13 cellular contexts compared by ENCODE assay signal in the genomic region with DNA sequence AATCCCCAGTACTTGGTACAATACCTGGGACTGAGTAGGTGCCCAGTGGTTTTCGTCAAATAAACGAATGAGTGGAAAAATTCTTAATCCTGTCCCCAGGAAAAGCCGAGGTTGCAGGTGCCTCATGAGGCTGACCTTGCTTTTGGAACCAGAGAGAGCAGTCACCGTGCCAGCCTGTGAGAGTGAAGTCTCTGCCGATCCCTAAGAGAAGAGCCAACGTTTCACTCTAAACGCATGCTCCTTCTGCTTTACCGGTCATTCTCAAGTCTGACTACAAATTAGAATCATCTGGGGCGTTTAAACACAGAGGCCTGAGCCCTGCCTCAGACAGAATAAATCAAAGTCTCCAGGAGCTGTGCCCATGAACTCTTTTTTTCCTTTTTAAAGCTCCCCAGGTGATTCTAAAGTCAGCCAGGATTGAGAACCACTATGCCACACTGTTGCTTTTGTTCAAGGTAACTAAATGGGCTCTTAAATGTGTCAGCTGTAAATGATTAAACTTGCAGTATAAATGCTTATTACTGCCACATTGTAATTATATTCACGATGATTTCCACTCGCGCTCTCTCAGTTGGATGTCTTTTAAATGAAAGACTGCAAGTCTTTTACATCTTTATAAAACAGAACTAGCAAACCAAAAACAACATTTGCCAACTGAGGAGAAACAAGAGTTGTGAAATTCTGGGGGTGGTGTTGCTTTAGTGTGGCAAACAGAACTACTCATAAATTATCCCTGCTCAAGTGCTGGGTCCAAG. TPM values are rescaled to one million over a fixed set of nuclear protein-coding genes. Genes with fewer than 3 reads are reported as not detected.
DNase-seq lines count a peak whose midpoint lies in the region; ATAC-seq and TF ChIP-seq lines count a peak whose summit lies in the region.
"Had no signal": no experiment of that assay in that cellular context is flagged by ENCODE, and none has a peak within 500 bp of the region (broad histone marks: within the 10 kb centered on the region; RNA-seq: fewer than 3 reads in every experiment).

No MANE protein-coding gene starts in this region.

- H3K4me3 ChIP-seq in suprapubic skin, result no peak overlapping the region
- no peak overlapping the region for H3K4me3 ChIP-seq in tibial artery
- H3K4me3 ChIP-seq: PC-9 had no signal

- H3K27ac Mint-ChIP-seq in natural killer cell treated with Interleukin-12 subunit alpha and Interleukin-12 subunit beta and Interleukin-15 and Interleukin-18, amount 100 ng/mL, for 72 hours, result no peak overlapping the region
- H3K27ac Mint-ChIP-seq: activated naive CD8-positive, alpha-beta T cell had no signal

- H3K36me3 ChIP-seq in suprapubic skin, result peaks cover 53% of the 10 kb centered on the region
- peaks cover 24 to 72% (median 39%) of the 10 kb centered on the region in 3 donors for H3K36me3 ChIP-seq in tibial artery

- ATAC-seq in Right ventricle myocardium inferior, result peak; percentile 58
- no peak for ATAC-seq in natural killer cell treated with Interleukin-12 subunit alpha and Interleukin-12 subunit beta and Interleukin-15 and Interleukin-18, amount 100 ng/mL, for 72 hours

- peaks cover 0 to 12% of the 10 kb centered on the region in 2 donors for H3K4me1 Mint-ChIP-seq in natural killer cell treated with Interleukin-12 subunit alpha and Interleukin-12 subunit beta and Interleukin-15 and Interleukin-18, amount 100 ng/mL, for 72 hours (ENCODE audit: low read depth in 2 of 2)

- peaks cover 14% of the 10 kb centered on the region for H3K4me1 ChIP-seq in suprapubic skin
- peaks cover 0 to 9% (median 7%) of the 10 kb centered on the region in 4 donors for H3K4me1 ChIP-seq in tibial artery

- H3K27ac ChIP-seq in suprapubic skin, result peak overlapping the region; percentile 58
- peak overlapping the region in 1 of 2 donors; percentile 34 for H3K27ac ChIP-seq in tibial artery
- H3K27ac ChIP-seq: PC-9 had no signal

- DNase-seq in Right ventricle myocardium inferior (ENCODE audit: missing footprints) (no peak), cardiac septum (ENCODE audit: low spot score) (no peak), NOMO-1 treated with dmso at 0.1 percent for 144 hours (lab: John Stamatoyannopoulos, UW; ENCODE audit: unreplicated experiment) (peak; percentile 15), islet precursor cell (peak; percentile 41), suprapubic skin (ENCODE audit: low spot score in 2 of 2) (no peak), HuH-7.5 (ENCODE audit: low spot score) (no peak), tibial artery (no peak)
- no peak for DNase-seq in natural killer cell treated with Interleukin-12 subunit alpha and Interleukin-12 subunit beta and Interleukin-15 and Interleukin-18, amount 100 ng/mL, for 72 hours (ENCODE audit: low spot score)
- DNase-seq: KBM-7; NCI-H2171 treated with DMSO at 0.1 percent for 48 hours; PC-9; stimulated activated CD4-positive, alpha-beta T cell treated with anti-CD3 and anti-CD28 coated beads, Interleukin-12 subunit alpha, Interleukin-12 subunit beta, amount 100 ng/mL, for 4 hours had no signal

- H3K27me3 ChIP-seq in suprapubic skin, result no peaks in the 10 kb centered on the region
- H3K27me3 ChIP-seq in tibial artery, result no peaks in the 10 kb centered on the region

- 58% methylated on average over 12 of the region's 12 CpGs for WGBS in suprapubic skin

- intact Hi-C loops in Right ventricle myocardium inferior (cut with DNase I) (no loop called here), cardiac septum (cut with DNase I) (no loop called here), tibial artery (cut with DNase I; ENCODE audit: low total_unique reads) (no loop called here)

- TF ChIP-seq CTCF in suprapubic skin (IDR thresholded peaks at IDR 0.05), result no peak
- no peak for TF ChIP-seq CTCF in tibial artery (IDR thresholded peaks at IDR 0.05)

- TF ChIP-seq EP300 in suprapubic skin (IDR thresholded peaks at IDR 0.05), result no peak

- no peak for TF ChIP-seq POLR2A in suprapubic skin (IDR thresholded peaks at IDR 0.05)

- H3K9me3 ChIP-seq in suprapubic skin (no peaks in the 10 kb centered on the region), tibial artery (no peaks in the 10 kb centered on the region)

- H3K9me3 Mint-ChIP-seq in natural killer cell treated with Interleukin-12 subunit alpha and Interleukin-12 subunit beta and Interleukin-15 and Interleukin-18, amount 100 ng/mL, for 72 hours, result no peaks in the 10 kb centered on the region

- H3K36me3 Mint-ChIP-seq in natural killer cell treated with Interleukin-12 subunit alpha and Interleukin-12 subunit beta and Interleukin-15 and Interleukin-18, amount 100 ng/mL, for 72 hours, result peaks cover 5% of the 10 kb centered on the region

- H3K27me3 Mint-ChIP-seq in natural killer cell treated with Interleukin-12 subunit alpha and Interleukin-12 subunit beta and Interleukin-15 and Interleukin-18, amount 100 ng/mL, for 72 hours, result no peaks in the 10 kb centered on the region
- H3K27me3 Mint-ChIP-seq: activated naive CD8-positive, alpha-beta T cell had no signal

- H3K4me3 Mint-ChIP-seq in natural killer cell treated with Interleukin-12 subunit alpha and Interleukin-12 subunit beta and Interleukin-15 and Interleukin-18, amount 100 ng/mL, for 72 hours, result no peak overlapping the region
- H3K4me3 Mint-ChIP-seq: activated naive CD8-positive, alpha-beta T cell had no signal

RNA-seq across cellular contexts. Expression of a gene that starts 26.9 kb away (rescaled TPM):
- total RNA-seq in Right ventricle myocardium inferior (93.7 TPM), cardiac septum (61.2 TPM), suprapubic skin (10 to 100 TPM; 38.1 to 70.6 (median 61.2) TPM)
- 1 to 10 TPM; 3.5 to 5.8 TPM for total RNA-seq in natural killer cell treated with Interleukin-12 subunit alpha and Interleukin-12 subunit beta and Interleukin-15 and Interleukin-18, amount 100 ng/mL, for 72 hours

RNA-seq across cellular contexts. Expression of a gene that starts 28.1 kb away (rescaled TPM):
- total RNA-seq in Right ventricle myocardium inferior (7.3 TPM), cardiac septum (9.4 TPM), suprapubic skin (10 to 100 TPM in 3 of 4 donors, 1 to 10 TPM in 1; 9.6 to 14.6 (median 12.6) TPM)
- 10 to 100 TPM in 1 of 2 donors, 1 to 10 TPM in 1; 9.0 to 12.3 TPM for total RNA-seq in natural killer cell treated with Interleukin-12 subunit alpha and Interleukin-12 subunit beta and Interleukin-15 and Interleukin-18, amount 100 ng/mL, for 72 hours

Comparison
In these comparisons a context has a peak if more than half of its experiments do, and no peak if none do; other contexts are left out.
1. DNase-seq: peak in NOMO-1 treated with dmso at 0.1 percent for 144 hours (single experiment) and islet precursor cell (single experiment); none in Right ventricle myocardium inferior (single experiment), cardiac septum (single experiment), suprapubic skin (0 of 2), natural killer cell treated with Interleukin-12 subunit alpha and Interleukin-12 subunit beta and Interleukin-15 and Interleukin-18, amount 100 ng/mL, for 72 hours (single experiment), HuH-7.5 (single experiment) and tibial artery (0 of 2).